In genomic region chr12:124861492-124861891, GRCh38 we compare ENCODE assay signal across 10 cellular contexts. TPM values are rescaled to one million over a fixed set of nuclear protein-coding genes. Genes with fewer than 3 reads are reported as not detected.
A peak's percentile ranks its signal among the peaks of the same experiment; 100 is the strongest.
DNase-seq lines count a peak whose midpoint lies in the region; ATAC-seq and TF ChIP-seq lines count a peak whose summit lies in the region.
"Had no signal": no experiment of that assay in that cellular context is flagged by ENCODE, and none has a peak within 500 bp of the region (broad histone marks: within the 10 kb centered on the region; RNA-seq: fewer than 3 reads in every experiment).

No MANE protein-coding gene starts in this region.

- H3K36me3 ChIP-seq in MG63 = peaks cover 4% of the 10 kb centered on the region; the same call in 1 of the 2 replicates

- no peak for ATAC-seq in CD4-positive, alpha-beta T cell (ENCODE audit: poor library complexity)
- ATAC-seq in HG02970 (IDR thresholded peaks at IDR 0.05; ENCODE audit: low FRiP score, unreplicated experiment) = no peak
- no peak for ATAC-seq in HG03039 (IDR thresholded peaks at IDR 0.05; ENCODE audit: unreplicated experiment)

- H3K4me3 Mint-ChIP-seq in CD4-positive, alpha-beta T cell = peak overlapping the region; percentile 87
- H3K4me3 Mint-ChIP-seq in T-helper 2 cell treated with Interferon-gamma antibody and Interleukin-4, amounts not matched to agents 5 μg/mL and 100 μg/mL, for 36 hours = no peak overlapping the region

- H3K4me3 ChIP-seq in MG63 = no peak overlapping the region

- H3K27ac Mint-ChIP-seq in CD4-positive, alpha-beta T cell = no peak overlapping the region
- no peak overlapping the region for H3K27ac Mint-ChIP-seq in T-helper 2 cell treated with Interferon-gamma antibody and Interleukin-4, amounts not matched to agents 5 μg/mL and 100 μg/mL, for 36 hours
- H3K27ac Mint-ChIP-seq: activated T-cell treated with anti-CD3 and anti-CD28 coated beads, Interleukin-2, amount 50 U/mL, for 72 hours had no signal

- TF ChIP-seq CTCF in CD4-positive, alpha-beta T cell (IDR thresholded peaks at IDR 0.05) = no peak

- H3K27me3 Mint-ChIP-seq in CD4-positive, alpha-beta T cell = no peaks in the 10 kb centered on the region
- H3K27me3 Mint-ChIP-seq in T-helper 2 cell treated with Interferon-gamma antibody and Interleukin-4, amounts not matched to agents 5 μg/mL and 100 μg/mL, for 36 hours (ENCODE audit: low read depth) = no peaks in the 10 kb centered on the region

- intact Hi-C loops in CD4-positive, alpha-beta T cell (cut with DNase I, micrococcal nuclease) = loop anchor here in 1 of 2 experiments (5.0 to 10.0 kb wide), 3 partner anchors 81 to 203 kb away; partner anchors contain the start of genes AACS and BRI3BP

- H3K36me3 Mint-ChIP-seq in CD4-positive, alpha-beta T cell (ENCODE audit: low read depth) = no peaks in the 10 kb centered on the region
- H3K36me3 Mint-ChIP-seq in T-helper 2 cell treated with Interferon-gamma antibody and Interleukin-4, amounts not matched to agents 5 μg/mL and 100 μg/mL, for 36 hours (ENCODE audit: low read depth) = no peaks in the 10 kb centered on the region

- no peaks in the 10 kb centered on the region for H3K9me3 Mint-ChIP-seq in CD4-positive, alpha-beta T cell
- no peaks in the 10 kb centered on the region for H3K9me3 Mint-ChIP-seq in T-helper 2 cell treated with Interferon-gamma antibody and Interleukin-4, amounts not matched to agents 5 μg/mL and 100 μg/mL, for 36 hours
- H3K9me3 Mint-ChIP-seq: activated T-cell treated with anti-CD3 and anti-CD28 coated beads, Interleukin-2, amount 50 U/mL, for 72 hours had no signal

- no peak for DNase-seq in CD4-positive, alpha-beta T cell
- DNase-seq in MG63 (peak; percentile 41), mucosa of gallbladder (ENCODE audit: low spot score) (peak; percentile 62), cortex of kidney (lab: John Stamatoyannopoulos, UW) (no peak)
- no peak for DNase-seq in T-helper 2 cell treated with Interferon-gamma antibody and Interleukin-4, amounts not matched to agents 5 μg/mL and 100 μg/mL, for 36 hours (ENCODE audit: low spot score)

- H3K27me3 ChIP-seq in CD4-positive, alpha-beta T cell (ENCODE audit: control insufficient read depth, insufficient read depth, low read length) = no peaks in the 10 kb centered on the region
- no peaks in the 10 kb centered on the region for H3K27me3 ChIP-seq in MG63

- POLR2A ChIA-PET in CD4-positive, alpha-beta T cell (lab: Charles Lee) = no interaction called here

- peaks cover 19% of the 10 kb centered on the region for H3K4me1 Mint-ChIP-seq in CD4-positive, alpha-beta T cell (ENCODE audit: low read depth)
- peaks cover 17% of the 10 kb centered on the region for H3K4me1 Mint-ChIP-seq in T-helper 2 cell treated with Interferon-gamma antibody and Interleukin-4, amounts not matched to agents 5 μg/mL and 100 μg/mL, for 36 hours (ENCODE audit: low read depth)

- H3K9me3 ChIP-seq in CD4-positive, alpha-beta T cell (ENCODE audit: control insufficient read depth, low read length) = no peaks in the 10 kb centered on the region
- H3K9me3 ChIP-seq in MG63 = no peaks in the 10 kb centered on the region

- CTCF ChIA-PET in CD4-positive, alpha-beta T cell (lab: Charles Lee) = no interaction called here

- H3K27ac ChIP-seq in CD4-positive, alpha-beta T cell (ENCODE audit: low read depth, low read length) = no peak overlapping the region
- H3K27ac ChIP-seq in cingulate gyrus (ENCODE audit: low read depth, low read length) = peak overlapping the region; percentile 82
- H3K27ac ChIP-seq: parathyroid adenoma had no signal

RNA-seq across cellular contexts. Expression of gene SCARB1, which starts 2.2 kb away (rescaled TPM):
- 1 to 10 TPM; 2.3 to 3.7 TPM for total RNA-seq in CD4-positive, alpha-beta T cell
- 35.4 and 66.8 TPM in 2 replicates for total RNA-seq in MG63 (2014; rRNA removed; shearing (Covaris generic); ENCODE audit: low replicate concordance)
- total RNA-seq in mucosa of gallbladder = 102 TPM

RNA-seq across cellular contexts. Expression of gene UBC, which starts 53.0 kb away (rescaled TPM):
- total RNA-seq in CD4-positive, alpha-beta T cell = 1,000 to 10,000 TPM; 1,389 to 1,410 TPM
- total RNA-seq in MG63 (2014; rRNA removed; shearing (Covaris generic); ENCODE audit: low replicate concordance) = 1,042 and 1,166 TPM in 2 replicates
- total RNA-seq in mucosa of gallbladder = 1,032 TPM

Comparison
In these comparisons a context has a peak if more than half of its experiments do, and no peak if none do; other contexts are left out.
1. DNase-seq: peak in MG63 (single experiment) and mucosa of gallbladder (single experiment); none in CD4-positive, alpha-beta T cell (0 of 10), T-helper 2 cell treated with Interferon-gamma antibody and Interleukin-4, amounts not matched to agents 5 μg/mL and 100 μg/mL, for 36 hours (single experiment) and cortex of kidney (single experiment).